In genomic region chr14:78788467-78789360, GRCh38 we compare ENCODE assay signal across 18 cellular contexts.
A peak's percentile ranks its signal among the peaks of the same experiment; 100 is the strongest.
DNase-seq lines count a peak whose midpoint lies in the region; ATAC-seq, FAIRE-seq and TF ChIP-seq lines count a peak whose summit lies in the region.
"Had no signal": no experiment of that assay in that cellular context is flagged by ENCODE, and none has a peak within 500 bp of the region (broad histone marks: within the 10 kb centered on the region; RNA-seq: fewer than 3 reads in every experiment).

No MANE protein-coding gene starts in this region.

- H3K27me3 ChIP-seq in bronchial epithelial cell (ENCODE audit: control insufficient read depth, insufficient read depth, low read length) = no peaks in the 10 kb centered on the region
- H3K27me3 ChIP-seq in mesendoderm (ENCODE audit: insufficient read depth, low read length, poor library complexity) = no peaks in the 10 kb centered on the region
- H3K27me3 ChIP-seq in pancreas = no peaks in the 10 kb centered on the region

- H3K9me3 ChIP-seq in pancreas = no peaks in the 10 kb centered on the region

- no peak overlapping the region for H2AK5ac ChIP-seq in mesendoderm (ENCODE audit: low read length)

- H2BK5ac ChIP-seq in mesendoderm (ENCODE audit: low read length) = no peak overlapping the region

- no peak overlapping the region for H3K9ac ChIP-seq in mesendoderm (ENCODE audit: low read length)

- H3K36me3 ChIP-seq in bronchial epithelial cell (ENCODE audit: control insufficient read depth, insufficient read depth, low read length) (no peaks in the 10 kb centered on the region), mesendoderm (ENCODE audit: control insufficient read depth, insufficient read depth, low read length) (no peaks in the 10 kb centered on the region), pancreas (no peaks in the 10 kb centered on the region)

- H3K4me3 ChIP-seq in bronchial epithelial cell (ENCODE audit: low read depth, low read length) = no peak overlapping the region
- H3K4me3 ChIP-seq in mesendoderm (ENCODE audit: low read length) = no peak overlapping the region
- H3K4me3 ChIP-seq in pancreas = no peak overlapping the region
- H3K4me3 ChIP-seq: K562 had no signal

- H3K23ac ChIP-seq in mesendoderm (ENCODE audit: low read length) = no peak overlapping the region

- WGBS in mesendoderm (ENCODE audit: extremely low coverage, insufficient coverage, low lambda C conversion rate) = no CpG with 5 or more reads among the region's 2 CpGs
- WGBS in pancreas, 2 donors = 87 to 93% methylated on average over 2 of the region's 2 CpGs

- FAIRE-seq in bronchial epithelial cell (lab: Jason Lieb, UNC) (no peak), pancreas (lab: Jason Lieb, UNC) (no peak)
- FAIRE-seq: H1, K562 had no signal

- H3K79me1 ChIP-seq in mesendoderm (ENCODE audit: low read length) = no peaks in the 10 kb centered on the region

- H3K79me2 ChIP-seq in mesendoderm (ENCODE audit: control insufficient read depth, insufficient read depth, low read length) = no peaks in the 10 kb centered on the region

- no peak overlapping the region for H3K4me2 ChIP-seq in mesendoderm (ENCODE audit: low read length)

- ATAC-seq in GM19351 (IDR thresholded peaks at IDR 0.05; ENCODE audit: unreplicated experiment) (peak; percentile 52), HG03378 (IDR thresholded peaks at IDR 0.05; ENCODE audit: unreplicated experiment) (peak; percentile 55), pancreas (no peak), GM19452 (IDR thresholded peaks at IDR 0.05; ENCODE audit: unreplicated experiment) (no peak)
- ATAC-seq: K562 had no signal

- no peak overlapping the region for H4K5ac ChIP-seq in mesendoderm (ENCODE audit: low read length)

- TF ChIP-seq CTCF in bronchial epithelial cell (IDR thresholded peaks at IDR 0.05; ENCODE audit: insufficient read depth, low read length, severe bottlenecking) (no peak), pancreas (IDR thresholded peaks at IDR 0.05) (no peak)

- no peak overlapping the region for H2BK120ac ChIP-seq in mesendoderm (ENCODE audit: low read depth, low read length)

- no peak overlapping the region for H3K27ac ChIP-seq in mesendoderm (ENCODE audit: low read depth, low read length)
- no peak overlapping the region for H3K27ac ChIP-seq in pancreas

- intact Hi-C loops in posterior cingulate gyrus (cut with DNase I) = no loop called here
- intact Hi-C loops in pancreas (cut with DNase I) = no loop called here

- H3K4me1 ChIP-seq in mesendoderm (ENCODE audit: control insufficient read depth, low read depth, low read length) (no peaks in the 10 kb centered on the region), pancreas (no peaks in the 10 kb centered on the region)

- H3K4ac ChIP-seq in mesendoderm (ENCODE audit: low read depth, low read length) = no peak overlapping the region

- no peak overlapping the region for H3K56ac ChIP-seq in mesendoderm (ENCODE audit: low read length)

- peak; percentile 91 for DNase-seq in bronchial epithelial cell (ENCODE audit: low read depth)
- DNase-seq in mesendoderm = peak; percentile 8
- DNase-seq in posterior cingulate gyrus = no peak
- no peak for DNase-seq in pancreas
- DNase-seq: ACHN, C1 segment of cervical spinal cord, DMS79, HFFc6, NCI-H187, NCI-H226, NCI-H524, NCI-H82, RPMI8226 had no signal

- H3K18ac ChIP-seq in mesendoderm (ENCODE audit: low read length) = no peak overlapping the region

- H4K8ac ChIP-seq in mesendoderm (ENCODE audit: low read depth, low read length) = no peak overlapping the region

- no peak overlapping the region for H2BK15ac ChIP-seq in mesendoderm (replicated peaks; ENCODE audit: low read depth)

Comparison
In these comparisons a context has a peak if more than half of its experiments do, and no peak if none do; other contexts are left out.
1. ATAC-seq: peak in GM19351 (single experiment) and HG03378 (single experiment); none in pancreas (0 of 4) and GM19452 (single experiment).
2. DNase-seq: peak in bronchial epithelial cell (single experiment) and mesendoderm (single experiment); none in posterior cingulate gyrus (0 of 10) and pancreas (0 of 6).